10 cellular contexts compared by ENCODE assay signal in genomic region chr10:48390933-48391845, GRCh38.
A peak's percentile ranks its signal among the peaks of the same experiment; 100 is the strongest.
DNase-seq lines count a peak whose midpoint lies in the region; ATAC-seq and TF ChIP-seq lines count a peak whose summit lies in the region.
"Had no signal": no experiment of that assay in that cellular context is flagged by ENCODE, and none has a peak within 500 bp of the region (broad histone marks: within the 10 kb centered on the region; RNA-seq: fewer than 3 reads in every experiment).

No MANE protein-coding gene starts in this region.

- intact Hi-C loops in activated naive CD4-positive, alpha-beta T cell treated with anti-CD3 and anti-CD28 coated beads for 36 hours (cut with micrococcal nuclease): loop anchor here (1.0 kb wide), 1 partner anchor 85 kb away; the partner anchor contains the start of gene MAPK8
- intact Hi-C loops in heart left ventricle (cut with DNase I): no loop called here

- WGBS in heart left ventricle, 4 donors: 79 to 89% (median 81%) methylated on average over 4 of the region's 4 CpGs

- H3K27ac ChIP-seq in heart left ventricle: no peak overlapping the region

- TF ChIP-seq POLR2A in heart left ventricle (IDR thresholded peaks at IDR 0.05): no peak

- CTCF ChIA-PET in activated naive CD4-positive, alpha-beta T cell treated with anti-CD3 and anti-CD28 coated beads for 36 hours (lab: Charles Lee): interaction anchor here (0.7 to 1.9 kb wide), 4 partner anchors 24 to 116 kb away, joined by 3 to 5 read pairs (median 3); no protein-coding TSS in a partner anchor

- no peaks in the 10 kb centered on the region for H3K9me3 Mint-ChIP-seq in activated naive CD4-positive, alpha-beta T cell treated with anti-CD3 and anti-CD28 coated beads for 36 hours
- H3K9me3 Mint-ChIP-seq in activated naive CD8-positive, alpha-beta T cell treated with anti-CD3 and anti-CD28 coated beads, Interleukin-2, amount 10 ng/mL, durations not matched to agents 7 days and 5 days: no peaks in the 10 kb centered on the region
- H3K9me3 Mint-ChIP-seq in stimulated activated naive CD8-positive, alpha-beta T cell treated with anti-CD3 and anti-CD28 coated beads, Interleukin-15, Interleukin-2, amounts not matched to agents 100 ng/mL and 50 ng/mL, for 24 hours: peaks cover 4% of the 10 kb centered on the region
- H3K9me3 Mint-ChIP-seq: brain had no signal

- POLR2A ChIA-PET in activated naive CD8-positive, alpha-beta T cell treated with anti-CD3 and anti-CD28 coated beads, Interleukin-2, amount 10 ng/mL, durations not matched to agents 7 days and 5 days (lab: Charles Lee): no interaction called here

- peaks cover 0 to 32% (median 18%) of the 10 kb centered on the region in 12 donors for H3K4me1 ChIP-seq in heart left ventricle

- ATAC-seq in HG03175 (IDR thresholded peaks at IDR 0.05; ENCODE audit: unreplicated experiment): peak; percentile 81
- ATAC-seq in activated naive CD8-positive, alpha-beta T cell treated with anti-CD3 and anti-CD28 coated beads, Interleukin-2, amount 10 ng/mL, durations not matched to agents 7 days and 5 days (ENCODE audit: low read depth): peak; percentile 89
- ATAC-seq in GM19467 (IDR thresholded peaks at IDR 0.05; ENCODE audit: unreplicated experiment): no peak
- ATAC-seq in heart left ventricle: no peak

- no peaks in the 10 kb centered on the region for H3K27me3 Mint-ChIP-seq in activated naive CD4-positive, alpha-beta T cell treated with anti-CD3 and anti-CD28 coated beads for 36 hours (ENCODE audit: low read depth)
- H3K27me3 Mint-ChIP-seq in activated naive CD8-positive, alpha-beta T cell treated with anti-CD3 and anti-CD28 coated beads, Interleukin-2, amount 10 ng/mL, durations not matched to agents 7 days and 5 days: no peaks in the 10 kb centered on the region
- no peaks in the 10 kb centered on the region for H3K27me3 Mint-ChIP-seq in stimulated activated naive CD8-positive, alpha-beta T cell treated with anti-CD3 and anti-CD28 coated beads, Interleukin-15, Interleukin-2, amounts not matched to agents 100 ng/mL and 50 ng/mL, for 24 hours
- H3K27me3 Mint-ChIP-seq: brain had no signal

- H3K4me3 Mint-ChIP-seq in activated naive CD4-positive, alpha-beta T cell treated with anti-CD3 and anti-CD28 coated beads for 36 hours: no peak overlapping the region
- H3K4me3 Mint-ChIP-seq in activated naive CD8-positive, alpha-beta T cell treated with anti-CD3 and anti-CD28 coated beads, Interleukin-2, amount 10 ng/mL, durations not matched to agents 7 days and 5 days: peak overlapping the region; percentile 48
- H3K4me3 Mint-ChIP-seq in stimulated activated naive CD8-positive, alpha-beta T cell treated with anti-CD3 and anti-CD28 coated beads, Interleukin-15, Interleukin-2, amounts not matched to agents 100 ng/mL and 50 ng/mL, for 24 hours: no peak overlapping the region
- H3K4me3 Mint-ChIP-seq: brain had no signal

- no peaks in the 10 kb centered on the region for H3K36me3 Mint-ChIP-seq in activated naive CD4-positive, alpha-beta T cell treated with anti-CD3 and anti-CD28 coated beads for 36 hours (ENCODE audit: low read depth)
- H3K36me3 Mint-ChIP-seq in activated naive CD8-positive, alpha-beta T cell treated with anti-CD3 and anti-CD28 coated beads, Interleukin-2, amount 10 ng/mL, durations not matched to agents 7 days and 5 days: peaks cover 5% of the 10 kb centered on the region
- H3K36me3 Mint-ChIP-seq in stimulated activated naive CD8-positive, alpha-beta T cell treated with anti-CD3 and anti-CD28 coated beads, Interleukin-15, Interleukin-2, amounts not matched to agents 100 ng/mL and 50 ng/mL, for 24 hours (ENCODE audit: low read depth): no peaks in the 10 kb centered on the region
- H3K36me3 Mint-ChIP-seq: brain had no signal

- no peaks in the 10 kb centered on the region for H3K9me3 ChIP-seq in heart left ventricle

- TF ChIP-seq CTCF in heart left ventricle (IDR thresholded peaks at IDR 0.05): no peak

- no peak overlapping the region for H3K27ac Mint-ChIP-seq in activated naive CD4-positive, alpha-beta T cell treated with anti-CD3 and anti-CD28 coated beads for 36 hours
- H3K27ac Mint-ChIP-seq in activated naive CD8-positive, alpha-beta T cell treated with anti-CD3 and anti-CD28 coated beads, Interleukin-2, amount 10 ng/mL, durations not matched to agents 7 days and 5 days: peak overlapping the region; percentile 69
- peak overlapping the region; percentile 42 for H3K27ac Mint-ChIP-seq in stimulated activated naive CD8-positive, alpha-beta T cell treated with anti-CD3 and anti-CD28 coated beads, Interleukin-15, Interleukin-2, amounts not matched to agents 100 ng/mL and 50 ng/mL, for 24 hours

- no peaks in the 10 kb centered on the region for H3K27me3 ChIP-seq in heart left ventricle

- peaks cover 53% of the 10 kb centered on the region for H3K4me1 Mint-ChIP-seq in activated naive CD4-positive, alpha-beta T cell treated with anti-CD3 and anti-CD28 coated beads for 36 hours (ENCODE audit: low read depth)
- H3K4me1 Mint-ChIP-seq in activated naive CD8-positive, alpha-beta T cell treated with anti-CD3 and anti-CD28 coated beads, Interleukin-2, amount 10 ng/mL, durations not matched to agents 7 days and 5 days: peaks cover 38% of the 10 kb centered on the region
- peaks cover 52% of the 10 kb centered on the region for H3K4me1 Mint-ChIP-seq in stimulated activated naive CD8-positive, alpha-beta T cell treated with anti-CD3 and anti-CD28 coated beads, Interleukin-15, Interleukin-2, amounts not matched to agents 100 ng/mL and 50 ng/mL, for 24 hours (ENCODE audit: low read depth)

- H3K36me3 ChIP-seq in heart left ventricle: no peaks in the 10 kb centered on the region

- DNase-seq in activated naive CD4-positive, alpha-beta T cell treated with anti-CD3 and anti-CD28 coated beads for 36 hours: peak; percentile 15
- no peak for DNase-seq in activated naive CD4-positive, alpha-beta T cell treated with anti-CD3 and anti-CD28 coated beads, Interleukin-2, amount 50 U/mL, for 16 hours
- no peak for DNase-seq in activated naive CD8-positive, alpha-beta T cell treated with anti-CD3 and anti-CD28 coated beads, Interleukin-2, amount 10 ng/mL, durations not matched to agents 7 days and 5 days
- DNase-seq in NCI-H2029 treated with DMSO at 0.1 percent for 48 hours (lab: John Stamatoyannopoulos, UW): no peak
- no peak for DNase-seq in heart left ventricle
- DNase-seq: NCI-H1930 had no signal

- H3K4me3 ChIP-seq in heart left ventricle: no peak overlapping the region

Comparison
In these comparisons a context has a peak if more than half of its experiments do, and no peak if none do; other contexts are left out.
1. ATAC-seq: peak in HG03175 (single experiment) and activated naive CD8-positive, alpha-beta T cell treated with anti-CD3 and anti-CD28 coated beads, Interleukin-2, amount 10 ng/mL, durations not matched to agents 7 days and 5 days (single experiment); none in GM19467 (single experiment) and heart left ventricle (0 of 4).